In genomic region chr6:4139272-4139671, GRCh38 we compare ENCODE assay signal across 24 cellular contexts.
"Had no signal": no experiment of that assay in that cellular context is flagged by ENCODE, and none has a peak within 500 bp of the region (broad histone marks: within the 10 kb centered on the region; RNA-seq: fewer than 3 reads in every experiment).

No MANE protein-coding gene starts in this region.

- FAIRE-seq: islet of Langerhans, small intestine had no signal

- H3K9me3 Mint-ChIP-seq: activated naive CD4-positive, alpha-beta T cell treated with anti-CD3 and anti-CD28 coated beads, Interleukin-2, amount 10 ng/mL, durations not matched to agents 7 days and 5 days; effector memory CD8-positive, alpha-beta T cell; stimulated activated effector memory CD8-positive, alpha-beta T cell treated with anti-CD3 and anti-CD28 coated beads, Interleukin-12 subunit alpha, Interleukin-12 subunit beta, amount 100 ng/mL, for 72 hours had no signal

- H3K36me3 Mint-ChIP-seq: activated naive CD4-positive, alpha-beta T cell treated with anti-CD3 and anti-CD28 coated beads, Interleukin-2, amount 10 ng/mL, durations not matched to agents 7 days and 5 days had no signal

- DNase-seq: activated CD4-positive, alpha-beta T cell treated with anti-CD3 and anti-CD28 coated beads, Interleukin-2, amount 50 U/mL, for 4 hours; activated CD8-positive, alpha-beta memory T cell treated with anti-CD3 and anti-CD28 coated beads, Interleukin-2, amount 10 ng/mL, durations not matched to agents 7 days and 5 days; activated effector memory CD4-positive, alpha-beta T cell treated with Interleukin-2 at 50 U/mL for 16 hours; activated naive CD4-positive, alpha-beta T cell treated with anti-CD3 and anti-CD28 coated beads, Interleukin-2, amount 10 ng/mL, durations not matched to agents 7 days and 5 days; activated T-cell treated with anti-CD3 and anti-CD28 coated beads, Interleukin-2, amount 50 U/mL, for 1 hour; dermis blood vessel endothelial cell; effector memory CD8-positive, alpha-beta T cell; foreskin melanocyte; glutamatergic neuron; hippocampal formation; left cardiac atrium; mesenchymal stem cell; naive thymus-derived CD4-positive, alpha-beta T cell; ovary; psoas muscle; right lobe of liver; small intestine; stimulated activated CD4-positive, alpha-beta T cell treated with anti-CD3 and anti-CD28 coated beads, Interleukin-4, amount 100 ng/mL, for 24 hours; upper lobe of right lung; WERI-Rb-1 had no signal

- H3K9me3 ChIP-seq: ovary, psoas muscle, right lobe of liver, upper lobe of right lung had no signal

- H3K27me3 Mint-ChIP-seq: activated CD8-positive, alpha-beta memory T cell treated with anti-CD3 and anti-CD28 coated beads, Interleukin-2, amount 10 ng/mL, durations not matched to agents 7 days and 5 days; activated naive CD4-positive, alpha-beta T cell treated with anti-CD3 and anti-CD28 coated beads, Interleukin-2, amount 10 ng/mL, durations not matched to agents 7 days and 5 days; effector memory CD8-positive, alpha-beta T cell had no signal

- H3K4me3 Mint-ChIP-seq: activated CD8-positive, alpha-beta memory T cell treated with anti-CD3 and anti-CD28 coated beads, Interleukin-2, amount 10 ng/mL, durations not matched to agents 7 days and 5 days; activated naive CD4-positive, alpha-beta T cell treated with anti-CD3 and anti-CD28 coated beads, Interleukin-2, amount 10 ng/mL, durations not matched to agents 7 days and 5 days; stimulated activated effector memory CD8-positive, alpha-beta T cell treated with anti-CD3 and anti-CD28 coated beads, Interleukin-12 subunit alpha, Interleukin-12 subunit beta, amount 100 ng/mL, for 72 hours had no signal

- ATAC-seq: activated CD8-positive, alpha-beta memory T cell treated with anti-CD3 and anti-CD28 coated beads, Interleukin-2, amount 10 ng/mL, durations not matched to agents 7 days and 5 days; effector memory CD8-positive, alpha-beta T cell; left cardiac atrium; naive thymus-derived CD4-positive, alpha-beta T cell; psoas muscle; right lobe of liver; stimulated activated effector memory CD8-positive, alpha-beta T cell treated with anti-CD3 and anti-CD28 coated beads, Interleukin-12 subunit alpha, Interleukin-12 subunit beta, amount 100 ng/mL, for 72 hours; upper lobe of right lung had no signal

- H3K4me3 ChIP-seq: cardiac muscle cell, ovary, psoas muscle, right lobe of liver, upper lobe of right lung had no signal

- H3K36me3 ChIP-seq: cardiac muscle cell, ovary, right lobe of liver, upper lobe of right lung had no signal

- H3K27me3 ChIP-seq: cardiac muscle cell, ovary, right lobe of liver, upper lobe of right lung had no signal

- H3K27ac Mint-ChIP-seq: activated CD8-positive, alpha-beta memory T cell treated with anti-CD3 and anti-CD28 coated beads, Interleukin-2, amount 10 ng/mL, durations not matched to agents 7 days and 5 days; activated naive CD4-positive, alpha-beta T cell treated with anti-CD3 and anti-CD28 coated beads, Interleukin-2, amount 10 ng/mL, durations not matched to agents 7 days and 5 days; effector memory CD8-positive, alpha-beta T cell; stimulated activated effector memory CD8-positive, alpha-beta T cell treated with anti-CD3 and anti-CD28 coated beads, Interleukin-12 subunit alpha, Interleukin-12 subunit beta, amount 100 ng/mL, for 72 hours had no signal

- H3K27ac ChIP-seq: cardiac muscle cell, epithelial cell of prostate, ovary, psoas muscle, right lobe of liver, upper lobe of right lung, WERI-Rb-1 had no signal
